ENCODE assay signal across 27 cellular contexts in genomic region chr5:60493372-60493771, GRCh38.
DNase-seq lines count a peak whose midpoint lies in the region; ATAC-seq and TF ChIP-seq lines count a peak whose summit lies in the region.
"Had no signal": no experiment of that assay in that cellular context is flagged by ENCODE, and none has a peak within 500 bp of the region (broad histone marks: within the 10 kb centered on the region; RNA-seq: fewer than 3 reads in every experiment).

No MANE protein-coding gene starts in this region.

- DNase-seq in H9 (no peak), ascending aorta (ENCODE audit: low spot score in 2 of 2) (no peak), epithelial cell of prostate (ENCODE audit: low read depth, low spot score) (no peak), tibial artery (no peak), LoVo (ENCODE audit: low spot score) (no peak)
- no peak for DNase-seq in activated CD4-positive, alpha-beta T cell treated with anti-CD3 and anti-CD28 coated beads, Interleukin-2, amount 50 U/mL, for 1 hour
- DNase-seq in stimulated activated CD4-positive, alpha-beta T cell treated with anti-CD3 and anti-CD28 coated beads, Interleukin-12 subunit alpha, Interleukin-12 subunit beta, amount 100 ng/mL, for 4 hours, result no peak
- DNase-seq: ACHN; CD4-positive, CD25-positive, alpha-beta regulatory T cell; DMS153; DND-41; MV-4-11; NCI-H1105; NCI-H1436 treated with DMSO at 0.1 percent for 48 hours; NCI-H1930; NCI-H2107; NCI-H524 treated with DMSO at 0.1 percent for 48 hours; NCI-H82; NK-92 treated with Interleukin-12 subunit alpha and Interleukin-12 subunit beta, amount 100 ng/mL, for 24 hours; Right ventricle myocardium superior; RPMI8226 had no signal

- no peak for TF ChIP-seq CTCF in H9 (conservative IDR thresholded peaks at IDR 0.05)
- no peak for TF ChIP-seq CTCF in ascending aorta (IDR thresholded peaks at IDR 0.05)
- no peak for TF ChIP-seq CTCF in tibial artery (IDR thresholded peaks at IDR 0.05)

- H3K4me1 Mint-ChIP-seq in H9, result peaks cover 12 to 16% of the 10 kb centered on the region in 2 experiments
- H3K4me1 Mint-ChIP-seq: CD4-positive, CD25-positive, alpha-beta regulatory T cell had no signal

- H2BK120ac ChIP-seq in H9 (ENCODE audit: low read depth, low read length, poor library complexity, severe bottlenecking), result no peak overlapping the region

- no CpG with 5 or more reads among the region's 2 CpGs for WGBS in H9 (ENCODE audit: extremely low coverage, insufficient read length, low lambda C conversion rate)

- H3K14ac ChIP-seq in H9 (ENCODE audit: insufficient read depth, low read length), result no peak overlapping the region

- H2BK15ac ChIP-seq in H9 (ENCODE audit: low read depth, low read length), result no peak overlapping the region

- no peak overlapping the region for H2AFZ ChIP-seq in H9 (ENCODE audit: low read length)
- H2AFZ ChIP-seq: GM23248 had no signal

- H3K4me3 Mint-ChIP-seq in H9, result no peak overlapping the region
- H3K4me3 Mint-ChIP-seq: CD4-positive, CD25-positive, alpha-beta regulatory T cell had no signal

- H3K23ac ChIP-seq in H9 (ENCODE audit: insufficient read length, low read depth, low read length), result no peak overlapping the region

- no peaks in the 10 kb centered on the region for H3K27me3 ChIP-seq in H9 (ENCODE audit: insufficient read depth, low read length)
- H3K27me3 ChIP-seq in ascending aorta, result no peaks in the 10 kb centered on the region
- H3K27me3 ChIP-seq in tibial artery, result no peaks in the 10 kb centered on the region
- H3K27me3 ChIP-seq: BLaER1, SJSA1 had no signal

- H3K27ac ChIP-seq in H9 (ENCODE audit: insufficient read length, low read depth, low read length), result no peak overlapping the region
- H3K27ac ChIP-seq in ascending aorta, result peak overlapping the region; percentile 74 to 78
- H3K27ac ChIP-seq in epithelial cell of prostate, result peak overlapping the region; percentile 45
- peak overlapping the region; percentile 71 to 84 for H3K27ac ChIP-seq in tibial artery
- H3K27ac ChIP-seq: BLaER1, GM23248, SJSA1 had no signal

- no peak overlapping the region for H2BK12ac ChIP-seq in H9 (ENCODE audit: insufficient read length, low read depth, low read length)

- H3K18ac ChIP-seq in H9 (ENCODE audit: insufficient read length, low read depth, low read length), result no peak overlapping the region

- H4K91ac ChIP-seq in H9 (ENCODE audit: insufficient read length, low read depth, low read length), result no peak overlapping the region

- H4K5ac ChIP-seq in H9 (ENCODE audit: insufficient read length, low read depth, low read length), result no peak overlapping the region

- no peak overlapping the region for H3K56ac ChIP-seq in H9 (ENCODE audit: insufficient read length, low read depth, low read length)

- H3K4me1 ChIP-seq in H9 (ENCODE audit: insufficient read depth, low read length) (no peaks in the 10 kb centered on the region; the same call in 1 of the 2 replicates), ascending aorta (peaks cover 0 to 22% of the 10 kb centered on the region in 2 donors), tibial artery (peaks cover 0 to 71% (median 36%) of the 10 kb centered on the region in 4 donors)
- H3K4me1 ChIP-seq: BLaER1, HAP-1, SJSA1 had no signal

- no peaks in the 10 kb centered on the region for H3K79me2 ChIP-seq in H9 (ENCODE audit: insufficient read depth, low read length)

- no peak overlapping the region for H3K9ac ChIP-seq in H9 (ENCODE audit: extremely low read depth, insufficient read length, low read length)
- H3K9ac ChIP-seq: BLaER1, GM23248 had no signal

- H3K27me3 Mint-ChIP-seq in H9 (ENCODE audit: low read depth), result no peaks in the 10 kb centered on the region
- H3K27me3 Mint-ChIP-seq: CD4-positive, CD25-positive, alpha-beta regulatory T cell; IgD-negative memory B cell had no signal

- intact Hi-C loops in ascending aorta (cut with DNase I) (no loop called here), tibial artery (cut with DNase I; ENCODE audit: low total_unique reads) (no loop called here)

- H3K9me3 Mint-ChIP-seq in H9, result no peaks in the 10 kb centered on the region
- H3K9me3 Mint-ChIP-seq: IgD-negative memory B cell had no signal

- H3K36me3 Mint-ChIP-seq in H9 (ENCODE audit: insufficient read depth in 1 of 3, low read depth in 3 of 3), result no peaks in the 10 kb centered on the region
- H3K36me3 Mint-ChIP-seq: CD4-positive, CD25-positive, alpha-beta regulatory T cell; IgD-negative memory B cell had no signal

- no peak overlapping the region for H2AK5ac ChIP-seq in H9 (ENCODE audit: insufficient read length, low read length)

- H3T11ph ChIP-seq in H9 (ENCODE audit: low read length), result no peak overlapping the region

- H3K36me3 ChIP-seq in ascending aorta (no peaks in the 10 kb centered on the region), tibial artery (no peaks in the 10 kb centered on the region)
- H3K36me3 ChIP-seq: BLaER1, HAP-1, SJSA1 had no signal

- H2BK5ac ChIP-seq in H9 (ENCODE audit: insufficient read length, low read length), result no peak overlapping the region

- no peaks in the 10 kb centered on the region for H4K20me1 ChIP-seq in H9 (ENCODE audit: control insufficient read depth, insufficient read depth, insufficient read length)
- H4K20me1 ChIP-seq: BLaER1 had no signal

- no peak overlapping the region for H3K4me3 ChIP-seq in ascending aorta
- H3K4me3 ChIP-seq in tibial artery, result peak overlapping the region; percentile 15 to 16
- H3K4me3 ChIP-seq: BLaER1, GM23248, HAP-1, SJSA1 had no signal

- no peak overlapping the region for H2BK20ac ChIP-seq in H9 (ENCODE audit: low read depth, low read length, poor library complexity, severe bottlenecking)

- no peak overlapping the region for H3K4ac ChIP-seq in H9 (ENCODE audit: low read depth, low read length)

- H4K8ac ChIP-seq in H9 (replicated peaks; ENCODE audit: insufficient read length, low read depth, low read length), result no peak overlapping the region

- ATAC-seq in GM19351 (IDR thresholded peaks at IDR 0.05; ENCODE audit: unreplicated experiment), result no peak

- no peaks in the 10 kb centered on the region for H3K23me2 ChIP-seq in H9 (ENCODE audit: insufficient read length, low read depth, low read length, poor library complexity, severe bottlenecking)

- H3K9me3 ChIP-seq in H9 (ENCODE audit: control insufficient read depth, low read depth, low read length), result no peaks in the 10 kb centered on the region
- H3K9me3 ChIP-seq in ascending aorta, result no peaks in the 10 kb centered on the region
- no peaks in the 10 kb centered on the region for H3K9me3 ChIP-seq in tibial artery
- H3K9me3 ChIP-seq: HAP-1, SJSA1 had no signal

- peak overlapping the region in 2 of 3 experiments; percentile 16 to 41; a peak in 2 of 7 replicates for H3K27ac Mint-ChIP-seq in H9
- H3K27ac Mint-ChIP-seq: CD4-positive, CD25-positive, alpha-beta regulatory T cell had no signal

- no peak overlapping the region for H3K4me2 ChIP-seq in H9 (ENCODE audit: insufficient read depth, insufficient read length, low read length)
- H3K4me2 ChIP-seq: BLaER1 had no signal

- no peaks in the 10 kb centered on the region for H3K79me1 ChIP-seq in H9 (ENCODE audit: insufficient read depth, low read depth, low read length, poor library complexity, severe bottlenecking)

Comparison
In these comparisons a context has a peak if more than half of its experiments do, and no peak if none do; other contexts are left out.
1. H3K4me3 ChIP-seq: peak in tibial artery (2 of 2); none in ascending aorta (0 of 2).